8 cellular contexts compared by ENCODE assay signal in genomic region chr15:98779463-98780071, GRCh38.
DNase-seq lines count a peak whose midpoint lies in the region; ATAC-seq and TF ChIP-seq lines count a peak whose summit lies in the region.

No MANE protein-coding gene starts in this region.

- H3K9me3 Mint-ChIP-seq in natural killer cell = no peaks in the 10 kb centered on the region

- no peak overlapping the region for H3K4me3 ChIP-seq in OCI-LY7 (ENCODE audit: low read depth, low read length, poor library complexity, severe bottlenecking)

- H3K79me2 ChIP-seq in OCI-LY7 (ENCODE audit: insufficient read depth, low read depth, low read length) = no peaks in the 10 kb centered on the region

- H3K27me3 Mint-ChIP-seq in natural killer cell (ENCODE audit: low read depth in 2 of 2) = no peaks in the 10 kb centered on the region

- no peaks in the 10 kb centered on the region for H3K9me2 ChIP-seq in OCI-LY7 (ENCODE audit: insufficient read depth, low read length)

- H2AFZ ChIP-seq in OCI-LY7 (ENCODE audit: low read length) = no peak overlapping the region

- H3K4me1 Mint-ChIP-seq in natural killer cell = peaks cover 24 to 30% of the 10 kb centered on the region in 2 donors

- BruUV-seq in OCI-LY7 (replicated peaks; lab: Mats Ljungman, UMichigan) = no TSS peak

- POLR2A ChIA-PET in OCI-LY7 (lab: Charles Lee) = no interaction called here

- H3K9me3 ChIP-seq in OCI-LY7 (ENCODE audit: low read length) = no peaks in the 10 kb centered on the region

- intact Hi-C loops in OCI-LY7 (cut with micrococcal nuclease; ENCODE audit: unreplicated experiment) = loop anchor here (1.0 to 10.0 kb wide), 3 partner anchors 102 to 297 kb away; no protein-coding TSS in a partner anchor
- intact Hi-C loops in natural killer cell (cut with micrococcal nuclease) = loop anchor here (1.0 to 5.0 kb wide), 4 partner anchors 102 to 297 kb away; no protein-coding TSS in a partner anchor

- H3K36me3 Mint-ChIP-seq in natural killer cell = no peaks in the 10 kb centered on the region

- peaks cover 4% of the 10 kb centered on the region for H4K20me1 ChIP-seq in OCI-LY7 (ENCODE audit: insufficient read depth, low read length)

- peak; percentile 95 for TF ChIP-seq CTCF in OCI-LY7 (conservative IDR thresholded peaks at IDR 0.05; ENCODE audit: low read length)
- TF ChIP-seq CTCF in natural killer cell (IDR thresholded peaks at IDR 0.05) = peak; percentile 93

- H3K4me3 Mint-ChIP-seq in natural killer cell = no peak overlapping the region

- ATAC-seq in GM19438 (IDR thresholded peaks at IDR 0.05; ENCODE audit: low read depth, unreplicated experiment) (peak; percentile 65), HG03558 (IDR thresholded peaks at IDR 0.05; ENCODE audit: extremely low read depth, unreplicated experiment) (peak; percentile 75), esophagus mucosa (peak; percentile 89), natural killer cell (peak; percentile 90 to 94 (median 92))

- H3K4me1 ChIP-seq in OCI-LY7 (ENCODE audit: insufficient read depth, low read length, poor library complexity, severe bottlenecking) = no peaks in the 10 kb centered on the region

- no peak overlapping the region for H3K4me2 ChIP-seq in OCI-LY7 (ENCODE audit: low read length)

- H3K27ac ChIP-seq in OCI-LY7 (ENCODE audit: low read depth, low read length, poor library complexity, severe bottlenecking) = no peak overlapping the region

- DNase-seq in COLO829 (ENCODE audit: low spot score) = peak; percentile 85
- peak; percentile 55 for DNase-seq in OCI-LY7 (ENCODE audit: low spot score)
- DNase-seq in activated T-cell treated with anti-CD3 and anti-CD28 coated beads for 24 hours (ENCODE audit: low read depth) = peak; percentile 66
- DNase-seq in natural killer cell = peak; percentile 71
- peak; percentile 16 to 78 (median 59) for DNase-seq in stimulated activated naive CD4-positive, alpha-beta T cell (lab: John Stamatoyannopoulos, UW)

- CTCF ChIA-PET in OCI-LY7 (lab: Charles Lee; ENCODE audit: unreplicated experiment) = interaction anchor here (1.0 to 1.3 kb wide), 2 partner anchors 103 to 297 kb away, joined by 3 to 4 read pairs; no protein-coding TSS in a partner anchor

- H3K36me3 ChIP-seq in OCI-LY7 (ENCODE audit: insufficient read depth, low read length) = no peaks in the 10 kb centered on the region

- peak overlapping the region; percentile 8 to 32 for H3K27ac Mint-ChIP-seq in natural killer cell
